In genomic region chr3:52811452-52812011, GRCh38 we compare ENCODE assay signal across 18 cellular contexts. TPM values are rescaled to one million over a fixed set of nuclear protein-coding genes. Genes with fewer than 3 reads are reported as not detected.
DNase-seq lines count a peak whose midpoint lies in the region; ATAC-seq and TF ChIP-seq lines count a peak whose summit lies in the region.
"Had no signal": no experiment of that assay in that cellular context is flagged by ENCODE, and none has a peak within 500 bp of the region (broad histone marks: within the 10 kb centered on the region; RNA-seq: fewer than 3 reads in every experiment).

No MANE protein-coding gene starts in this region.

- no peaks in the 10 kb centered on the region for H3K36me3 Mint-ChIP-seq in neural progenitor cell
- no peaks in the 10 kb centered on the region for H3K36me3 Mint-ChIP-seq in natural killer cell treated with Interleukin-12 subunit alpha and Interleukin-12 subunit beta and Interleukin-15 and Interleukin-18, amount 100 ng/mL, for 72 hours
- H3K36me3 Mint-ChIP-seq: CD8-positive, alpha-beta T cell had no signal

- H2AFZ ChIP-seq in neural progenitor cell (replicated peaks) = no peak overlapping the region
- H2AFZ ChIP-seq: PC-9 had no signal

- no peak overlapping the region for H3K4me3 ChIP-seq in Jurkat, Clone E6-1 (ENCODE audit: low read length)
- H3K4me3 ChIP-seq in neural progenitor cell = no peak overlapping the region
- H3K4me3 ChIP-seq: PC-9 had no signal

- DNase-seq in G401 (ENCODE audit: low spot score) = peak; percentile 64
- peak; percentile 40 for DNase-seq in Jurkat, Clone E6-1 (ENCODE audit: low read depth, low spot score)
- peak; percentile 57 for DNase-seq in cerebellar cortex (ENCODE audit: low spot score)
- DNase-seq in neural progenitor cell (ENCODE audit: low spot score) = no peak
- DNase-seq in AG08395 (ENCODE audit: low spot score) = no peak
- no peak for DNase-seq in natural killer cell treated with Interleukin-12 subunit alpha and Interleukin-12 subunit beta and Interleukin-15 and Interleukin-18, amount 100 ng/mL, for 72 hours (ENCODE audit: low spot score)
- DNase-seq: CD8-positive, alpha-beta T cell; GDM1; KG1; NCI-H1092 treated with DMSO at 0.1 percent for 48 hours; NCI-H69; PC-9; RPMI8226; SHP77 had no signal

- H3K27me3 ChIP-seq in neural progenitor cell = no peaks in the 10 kb centered on the region

- no peaks in the 10 kb centered on the region for H3K9me3 ChIP-seq in neural progenitor cell (ENCODE audit: low read depth)

- no peak overlapping the region for H3K4me2 ChIP-seq in neural progenitor cell
- H3K4me2 ChIP-seq: PC-9 had no signal

- no peaks in the 10 kb centered on the region for H4K20me1 ChIP-seq in neural progenitor cell (ENCODE audit: low read depth)

- H3K27ac Mint-ChIP-seq in neural progenitor cell = no peak overlapping the region
- no peak overlapping the region for H3K27ac Mint-ChIP-seq in natural killer cell treated with Interleukin-12 subunit alpha and Interleukin-12 subunit beta and Interleukin-15 and Interleukin-18, amount 100 ng/mL, for 72 hours
- H3K27ac Mint-ChIP-seq: CD8-positive, alpha-beta T cell had no signal

- H3K36me3 ChIP-seq in neural progenitor cell = no peaks in the 10 kb centered on the region

- H3K4me3 Mint-ChIP-seq in neural progenitor cell = peak overlapping the region; percentile 24
- H3K4me3 Mint-ChIP-seq in natural killer cell treated with Interleukin-12 subunit alpha and Interleukin-12 subunit beta and Interleukin-15 and Interleukin-18, amount 100 ng/mL, for 72 hours = no peak overlapping the region
- H3K4me3 Mint-ChIP-seq: CD8-positive, alpha-beta T cell had no signal

- H3F3A ChIP-seq in neural progenitor cell (ENCODE audit: low read depth) = no peaks in the 10 kb centered on the region

- no peaks in the 10 kb centered on the region for H3K9me3 Mint-ChIP-seq in neural progenitor cell
- no peaks in the 10 kb centered on the region for H3K9me3 Mint-ChIP-seq in natural killer cell treated with Interleukin-12 subunit alpha and Interleukin-12 subunit beta and Interleukin-15 and Interleukin-18, amount 100 ng/mL, for 72 hours
- H3K9me3 Mint-ChIP-seq: CD8-positive, alpha-beta T cell had no signal

- H3K27ac ChIP-seq in neural progenitor cell = no peak overlapping the region
- H3K27ac ChIP-seq: PC-9 had no signal

- no peaks in the 10 kb centered on the region for H3K4me1 ChIP-seq in neural progenitor cell

- H3K79me2 ChIP-seq in neural progenitor cell (ENCODE audit: low read depth) = no peaks in the 10 kb centered on the region

- in situ Hi-C loops in G401 (cut with HindIII; ENCODE audit: low sequenced_read_pairs) = no loop called here

- H3K4me1 Mint-ChIP-seq in neural progenitor cell = no peaks in the 10 kb centered on the region
- no peaks in the 10 kb centered on the region for H3K4me1 Mint-ChIP-seq in natural killer cell treated with Interleukin-12 subunit alpha and Interleukin-12 subunit beta and Interleukin-15 and Interleukin-18, amount 100 ng/mL, for 72 hours (ENCODE audit: low read depth in 2 of 2)

- peaks cover 7% of the 10 kb centered on the region for H3K27me3 Mint-ChIP-seq in neural progenitor cell (ENCODE audit: insufficient read depth, low read depth)
- H3K27me3 Mint-ChIP-seq in natural killer cell treated with Interleukin-12 subunit alpha and Interleukin-12 subunit beta and Interleukin-15 and Interleukin-18, amount 100 ng/mL, for 72 hours = peaks cover 0 to 8% of the 10 kb centered on the region in 2 donors

- no peak overlapping the region for H3K9ac ChIP-seq in neural progenitor cell

- no peak for ATAC-seq in GM18511 (IDR thresholded peaks at IDR 0.05; ENCODE audit: unreplicated experiment)
- no peak for ATAC-seq in natural killer cell treated with Interleukin-12 subunit alpha and Interleukin-12 subunit beta and Interleukin-15 and Interleukin-18, amount 100 ng/mL, for 72 hours
- ATAC-seq: CD8-positive, alpha-beta T cell had no signal

- no peak for TF ChIP-seq CTCF in neural progenitor cell (IDR thresholded peaks at IDR 0.05)

RNA-seq across cellular contexts. Expression of gene ITIH3, which starts 16.9 kb away (rescaled TPM):
- total RNA-seq in G401 (2014; rRNA removed; shearing (Covaris generic)) = not detected in 2 replicates
- not detected for polyA plus RNA-seq in Jurkat, Clone E6-1 (2012; ENCODE audit: insufficient read depth, insufficient read length)
- total RNA-seq in neural progenitor cell (ENCODE audit: low replicate concordance) = not detected in 2 replicates
- not detected for total RNA-seq in natural killer cell treated with Interleukin-12 subunit alpha and Interleukin-12 subunit beta and Interleukin-15 and Interleukin-18, amount 100 ng/mL, for 72 hours
- total RNA-seq: CD8-positive, alpha-beta T cell; Daoy; H4; NCI-H460; PC-9 had no signal

RNA-seq across cellular contexts. Expression of gene ITIH4, which starts 18.9 kb away (rescaled TPM):
- total RNA-seq in G401 (2014; rRNA removed; shearing (Covaris generic)) = 0.18 and 0.68 TPM in 2 replicates
- polyA plus RNA-seq in Jurkat, Clone E6-1 (2012; ENCODE audit: insufficient read depth, insufficient read length) = 2.1 TPM
- total RNA-seq in neural progenitor cell (ENCODE audit: low replicate concordance) = 1.1 and 2.4 TPM in 2 replicates
- 10 to 100 TPM in 1 of 2 donors, 1 to 10 TPM in 1; 8.5 to 14.6 TPM for total RNA-seq in natural killer cell treated with Interleukin-12 subunit alpha and Interleukin-12 subunit beta and Interleukin-15 and Interleukin-18, amount 100 ng/mL, for 72 hours

RNA-seq across cellular contexts. Expression of gene MUSTN1, which starts 23.3 kb away (rescaled TPM):
- not detected in 2 replicates for total RNA-seq in G401 (2014; rRNA removed; shearing (Covaris generic))
- polyA plus RNA-seq in Jurkat, Clone E6-1 (2012; ENCODE audit: insufficient read depth, insufficient read length) = not detected
- 2.0 and 10.8 TPM in 2 replicates for total RNA-seq in neural progenitor cell (ENCODE audit: low replicate concordance)
- 1 to 10 TPM in 1 of 2 donors, not detected in 1; 1.3 TPM for total RNA-seq in natural killer cell treated with Interleukin-12 subunit alpha and Interleukin-12 subunit beta and Interleukin-15 and Interleukin-18, amount 100 ng/mL, for 72 hours
- total RNA-seq: Daoy, H4, PC-9 had no signal

RNA-seq across cellular contexts. Expression of gene ITIH1, which starts 34.1 kb away (rescaled TPM):
- not detected in 2 replicates for total RNA-seq in G401 (2014; rRNA removed; shearing (Covaris generic))
- polyA plus RNA-seq in Jurkat, Clone E6-1 (2012; ENCODE audit: insufficient read depth, insufficient read length) = not detected
- not detected in 2 replicates for total RNA-seq in neural progenitor cell (ENCODE audit: low replicate concordance)
- not detected for total RNA-seq in natural killer cell treated with Interleukin-12 subunit alpha and Interleukin-12 subunit beta and Interleukin-15 and Interleukin-18, amount 100 ng/mL, for 72 hours
- total RNA-seq: CD8-positive, alpha-beta T cell; Daoy; H4; NCI-H460; PC-9 had no signal

RNA-seq across cellular contexts. Expression of gene NEK4, which starts 40.8 kb away (rescaled TPM):
- total RNA-seq in G401 (2014; rRNA removed; shearing (Covaris generic)) = 34.1 and 40.7 TPM in 2 replicates
- 5.3 TPM for polyA plus RNA-seq in Jurkat, Clone E6-1 (2012; ENCODE audit: insufficient read depth, insufficient read length)
- total RNA-seq in neural progenitor cell (ENCODE audit: low replicate concordance) = 41.8 and 42.0 TPM in 2 replicates
- 10 to 100 TPM; 24.8 to 52.7 TPM for total RNA-seq in natural killer cell treated with Interleukin-12 subunit alpha and Interleukin-12 subunit beta and Interleukin-15 and Interleukin-18, amount 100 ng/mL, for 72 hours

Comparison
In these comparisons a context has a peak if more than half of its experiments do, and no peak if none do; other contexts are left out.
1. DNase-seq: peak in G401 (single experiment), Jurkat, Clone E6-1 (single experiment) and cerebellar cortex (single experiment); none in neural progenitor cell (single experiment), AG08395 (single experiment) and natural killer cell treated with Interleukin-12 subunit alpha and Interleukin-12 subunit beta and Interleukin-15 and Interleukin-18, amount 100 ng/mL, for 72 hours (single experiment).